Comparison of ENCODE assay signal across 15 cellular contexts in the genomic region with DNA sequence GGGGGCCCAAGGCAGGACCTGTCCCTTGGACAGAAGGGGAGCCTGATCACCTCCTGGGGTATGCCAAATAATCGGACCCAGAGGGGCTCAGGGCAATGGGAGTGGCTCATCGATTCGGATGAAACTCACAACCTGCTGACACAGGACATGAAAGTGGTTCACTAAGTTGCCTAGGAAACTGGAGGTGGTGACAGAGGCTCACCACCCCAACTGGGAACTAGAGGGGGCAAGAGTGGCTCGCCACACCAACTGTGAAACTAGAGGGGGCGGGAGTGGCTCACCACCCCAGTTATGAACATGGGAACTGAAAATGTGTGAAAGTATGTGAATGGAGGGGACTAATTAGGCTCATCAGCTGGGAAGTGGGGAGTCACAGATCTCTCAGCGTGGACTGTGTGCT.
"Had no signal": no experiment of that assay in that cellular context is flagged by ENCODE, and none has a peak within 500 bp of the region (broad histone marks: within the 10 kb centered on the region; RNA-seq: fewer than 3 reads in every experiment).

No MANE protein-coding gene starts in this region.

- DNase-seq: activated CD4-positive, alpha-beta T cell treated with anti-CD3 and anti-CD28 coated beads, Interleukin-2, amount 50 U/mL, for 1 hour; activated CD4-positive, CD25-positive, alpha-beta regulatory T cell; activated naive CD4-positive, alpha-beta T cell treated with anti-CD3 and anti-CD28 coated beads, Interleukin-2, amount 50 U/mL, for 16 hours; brain microvascular endothelial cell; dorsolateral prefrontal cortex; esophagus squamous epithelium; foreskin keratinocyte; head of caudate nucleus; small intestine; T-helper 17 cell; trophoblast cell had no signal

- H3K27ac Mint-ChIP-seq: activated T-helper 2 cell treated with anti-CD3 and anti-CD28 coated beads, Interferon-gamma antibody, Interleukin-2, Interleukin-4, amounts not matched to agents 10 μg/mL and 5 μg/mL and 100 μg/mL, durations not matched to agents 14 hours and 24 hours and 36 hours; memory B cell; T-helper 17 cell had no signal

- H3K36me3 ChIP-seq: brain microvascular endothelial cell, esophagus squamous epithelium had no signal

- H3K4me3 Mint-ChIP-seq: memory B cell, neural crest cell, T-helper 17 cell had no signal

- H3K4me1 Mint-ChIP-seq: neural crest cell, T-helper 17 cell had no signal

- H3K27me3 Mint-ChIP-seq: memory B cell, T-helper 17 cell had no signal

- H3K9ac ChIP-seq: parathyroid adenoma had no signal

- H3K27ac ChIP-seq: brain microvascular endothelial cell, dorsolateral prefrontal cortex, esophagus squamous epithelium, foreskin keratinocyte, parathyroid adenoma had no signal

- H3K4me1 ChIP-seq: esophagus squamous epithelium, foreskin keratinocyte, parathyroid adenoma had no signal

- H3K27me3 ChIP-seq: brain microvascular endothelial cell, dorsolateral prefrontal cortex, esophagus squamous epithelium, foreskin keratinocyte had no signal

- ATAC-seq: foreskin keratinocyte, T-helper 17 cell had no signal
